ENCODE assay signal across 2 cellular contexts in genomic region chr20:17868700-17869231, GRCh38.
A peak's percentile ranks its signal among the peaks of the same experiment; 100 is the strongest.
TF ChIP-seq lines count a peak whose summit lies in the region.

No MANE protein-coding gene starts in this region.

TF ChIP-seq in HepG2, 621 proteins besides CTCF, POLR2A, EP300 and RAD21:
- TF ChIP-seq MED13 (CRISPR knock-in tag; IDR thresholded peaks at IDR 0.05) (no peak), CHD4 (IDR thresholded peaks at IDR 0.05; ENCODE audit: borderline replicate concordance, low read length) (0 out of 2 replicates have a peak, but pooled peaks have one; percentile 53), PHF8 (CRISPR knock-in tag; IDR thresholded peaks at IDR 0.05) (0 out of 2 replicates have a peak, but pooled peaks have one; percentile 16), NFE2 (CRISPR knock-in tag; IDR thresholded peaks at IDR 0.05) (no peak), ZNF629 (CRISPR knock-in tag; conservative IDR thresholded peaks at IDR 0.05) (peak; percentile 79), ISX (CRISPR knock-in tag; conservative IDR thresholded peaks at IDR 0.05) (no peak), ATF7 (IDR thresholded peaks at IDR 0.05) (no peak), ATF7 (CRISPR knock-in tag; IDR thresholded peaks at IDR 0.05) (no peak)

TF ChIP-seq in H1, 55 proteins besides CTCF, POLR2A, EP300 and RAD21 (continued from another document):
- TF ChIP-seq CHD7 (IDR thresholded peaks at IDR 0.05; ENCODE audit: insufficient replicate concordance, low read length) (no peak), MAX (IDR thresholded peaks at IDR 0.05) (no peak), CBX8 (IDR thresholded peaks at IDR 0.05; ENCODE audit: borderline replicate concordance, low read depth, low read length) (no peak), POLR2AphosphoS5 (IDR thresholded peaks at IDR 0.05; ENCODE audit: low read depth, low read length) (no peak), CBX5 (IDR thresholded peaks at IDR 0.05; ENCODE audit: low read depth, low read length) (no peak), RXRA (IDR thresholded peaks at IDR 0.05; ENCODE audit: insufficient read depth, low read depth, low read length) (no peak), POU5F1 (IDR thresholded peaks at IDR 0.05; ENCODE audit: low read depth, low read length) (no peak), KDM1A (IDR thresholded peaks at IDR 0.05; ENCODE audit: borderline replicate concordance, low read length) (peak; percentile 61; the same call in 1 of the 2 replicates), BRCA1 (IDR thresholded peaks at IDR 0.05; ENCODE audit: low read depth, low read length) (no peak), CEBPB (IDR thresholded peaks at IDR 0.05; ENCODE audit: low read depth, low read length) (no peak), JUN (IDR thresholded peaks at IDR 0.05; ENCODE audit: low read depth, low read length) (no peak), ASH2L (IDR thresholded peaks at IDR 0.05; ENCODE audit: low read length) (peak; percentile 13), SAP30 (IDR thresholded peaks at IDR 0.05; ENCODE audit: insufficient read depth, insufficient replicate concordance, low read length) (no peak), CHD1 (IDR thresholded peaks at IDR 0.05; ENCODE audit: low read depth, low read length) (no peak), RFX5 (IDR thresholded peaks at IDR 0.05; ENCODE audit: borderline replicate concordance, low read depth, low read length) (no peak)
